Comparison of ENCODE assay signal across 14 cellular contexts in genomic region chr18:23995180-23995579, GRCh38. TPM values are rescaled to one million over a fixed set of nuclear protein-coding genes. Genes with fewer than 3 reads are reported as not detected.
DNase-seq lines count a peak whose midpoint lies in the region; ATAC-seq and TF ChIP-seq lines count a peak whose summit lies in the region.
"Had no signal": no experiment of that assay in that cellular context is flagged by ENCODE, and none has a peak within 500 bp of the region (broad histone marks: within the 10 kb centered on the region; RNA-seq: fewer than 3 reads in every experiment).

No MANE protein-coding gene starts in this region.

- H3K9ac ChIP-seq in BLaER1, result no peak overlapping the region
- no peak overlapping the region for H3K9ac ChIP-seq in PC-3 (ENCODE audit: low read length)
- H3K9ac ChIP-seq: KMS-11, neural progenitor cell had no signal

- no peak overlapping the region for H2AFZ ChIP-seq in PC-3 (ENCODE audit: low read length)

- no peaks in the 10 kb centered on the region for H3K9me2 ChIP-seq in PC-3 (replicated peaks; ENCODE audit: low read length)

- H3K79me2 ChIP-seq in PC-3 (ENCODE audit: low read length), result no peaks in the 10 kb centered on the region

- CTCF ChIA-PET in PC-3 (lab: Charles Lee), result no interaction called here

- H3K4me2 ChIP-seq in BLaER1 (peak overlapping the region; percentile 54), PC-3 (ENCODE audit: low read length) (peak overlapping the region; percentile 13)
- H3K4me2 ChIP-seq: KMS-11 had no signal

- no peak for DNase-seq in PC-3
- peak; percentile 44 for DNase-seq in glomerular visceral epithelial cell (ENCODE audit: extremely low spot score)
- no peak for DNase-seq in stimulated activated naive CD4-positive, alpha-beta T cell treated with Interleukin-2 at 50 U/mL for 16 hours (lab: John Stamatoyannopoulos, UW)
- DNase-seq in GM10266 (ENCODE audit: extremely low spot score), result no peak
- DNase-seq: NCI-H446, spleen had no signal

- TF ChIP-seq CTCF in PC-3 (conservative IDR thresholded peaks at IDR 0.05; ENCODE audit: low read depth, low read length) (no peak), GM10266 (IDR thresholded peaks at IDR 0.05; ENCODE audit: control insufficient read depth, insufficient read depth, low read depth, missing control alignments) (no peak)

- no peaks in the 10 kb centered on the region for H3F3A ChIP-seq in PC-3 (ENCODE audit: low read length, unreplicated experiment)

- ATAC-seq in GM18502 (IDR thresholded peaks at IDR 0.05; ENCODE audit: poor library complexity, unreplicated experiment) (peak; percentile 36), PC-3 (no peak), HG02588 (IDR thresholded peaks at IDR 0.05; ENCODE audit: unreplicated experiment) (no peak), GM18907 (IDR thresholded peaks at IDR 0.05; ENCODE audit: unreplicated experiment) (no peak)
- ATAC-seq: activated naive CD4-positive, alpha-beta T cell treated with anti-CD3 and anti-CD28 coated beads, Interleukin-2, amount 50 U/mL, for 72 hours had no signal

- H3K27ac ChIP-seq in BLaER1 (no peak overlapping the region), PC-3 (ENCODE audit: low read length) (peak overlapping the region; percentile 87)
- H3K27ac ChIP-seq: KMS-11, neural progenitor cell, tibial artery had no signal

- H3K4me3 ChIP-seq in BLaER1 (no peak overlapping the region), PC-3 (ENCODE audit: low read length) (no peak overlapping the region)
- H3K4me3 ChIP-seq: neural progenitor cell, tibial artery had no signal

- no TSS peak for BruUV-seq in PC-3 (replicated peaks; lab: Mats Ljungman, UMichigan)

- no peaks in the 10 kb centered on the region for H3K9me3 ChIP-seq in BLaER1
- no peaks in the 10 kb centered on the region for H3K9me3 ChIP-seq in PC-3 (ENCODE audit: low read length)
- H3K9me3 ChIP-seq: spleen, tibial artery had no signal

- POLR2A ChIA-PET in PC-3 (lab: Charles Lee; ENCODE audit: unreplicated experiment), result no interaction called here

- no peaks in the 10 kb centered on the region for H4K20me1 ChIP-seq in BLaER1
- no peaks in the 10 kb centered on the region for H4K20me1 ChIP-seq in PC-3 (ENCODE audit: low read length)

- intact Hi-C loops in PC-3 (cut with micrococcal nuclease), result loop anchor here (10.0 kb wide), 1 partner anchor 130 kb away; no protein-coding TSS in a partner anchor

- H3K4me1 ChIP-seq in BLaER1 (peaks cover 14% of the 10 kb centered on the region), PC-3 (ENCODE audit: insufficient read depth, low read length) (peaks cover 71% of the 10 kb centered on the region)

- H3K36me3 ChIP-seq in BLaER1, result no peaks in the 10 kb centered on the region
- no peaks in the 10 kb centered on the region for H3K36me3 ChIP-seq in PC-3 (ENCODE audit: low read depth, low read length)
- H3K36me3 ChIP-seq: neural progenitor cell, spleen, tibial artery had no signal

- H3K27me3 ChIP-seq in BLaER1 (no peaks in the 10 kb centered on the region), PC-3 (ENCODE audit: low read length) (no peaks in the 10 kb centered on the region)
- H3K27me3 ChIP-seq: neural progenitor cell, spleen, tibial artery had no signal

RNA-seq across cellular contexts. Expression of gene TTC39C, which starts 19.4 kb away (rescaled TPM):
- total RNA-seq in PC-3 (2014; rRNA removed), result 24.7 and 26.3 TPM in 2 replicates
